Comparison of ENCODE assay signal across 10 cellular contexts in the genomic region with DNA sequence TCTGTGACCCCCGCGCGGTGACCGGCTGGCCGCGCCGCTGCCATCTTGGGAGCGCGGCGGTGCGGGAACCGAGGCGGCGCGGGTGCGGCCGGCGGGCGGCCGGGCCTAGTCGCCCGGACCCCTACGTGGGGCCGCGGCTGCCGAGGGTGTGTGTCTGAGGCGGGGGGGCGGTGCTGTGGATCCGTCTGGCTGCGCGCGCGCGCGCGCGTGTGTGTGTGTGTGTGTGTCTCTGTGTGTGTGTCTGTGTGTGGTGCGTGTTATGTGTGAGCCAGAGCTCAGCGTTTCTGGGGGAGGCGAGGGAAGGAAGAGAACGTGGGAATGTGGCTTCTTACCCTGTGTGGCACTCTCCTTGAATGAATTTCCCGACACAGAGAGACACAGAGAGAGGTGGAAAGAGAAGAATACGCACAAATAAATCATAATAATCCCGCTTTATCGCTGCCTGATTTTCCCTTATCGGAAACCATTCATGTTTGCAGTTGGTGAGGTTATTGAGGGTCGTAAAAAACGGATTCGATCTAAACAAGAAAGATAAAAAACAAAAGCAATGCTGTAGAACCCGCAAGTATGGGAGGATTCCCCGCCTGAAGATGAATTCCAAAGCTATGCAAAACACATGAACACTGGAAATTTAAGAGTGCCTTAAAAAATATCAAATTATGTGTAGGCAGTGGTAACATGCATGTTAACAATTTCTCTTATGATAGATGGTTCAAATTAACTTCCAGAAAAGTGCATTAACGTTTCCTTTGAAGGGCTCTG. TPM values are rescaled to one million over a fixed set of nuclear protein-coding genes. Genes with fewer than 3 reads are reported as not detected.
DNase-seq lines count a peak whose midpoint lies in the region; ATAC-seq and TF ChIP-seq lines count a peak whose summit lies in the region.
"Had no signal": no experiment of that assay in that cellular context is flagged by ENCODE, and none has a peak within 500 bp of the region (broad histone marks: within the 10 kb centered on the region; RNA-seq: fewer than 3 reads in every experiment).

No MANE protein-coding gene starts in this region.

- TF ChIP-seq EP300 in gastroesophageal sphincter (IDR thresholded peaks at IDR 0.05), result no peak

- peaks cover 75% of the 10 kb centered on the region for H3K27me3 Mint-ChIP-seq in activated CD8-positive, alpha-beta T cell treated with anti-CD3 and anti-CD28 coated beads, Interleukin-2, amount 10 ng/mL, durations not matched to agents 7 days and 5 days (ENCODE audit: low read depth)
- peaks cover 73% of the 10 kb centered on the region for H3K27me3 Mint-ChIP-seq in progenitor cell of endocrine pancreas

- H3K27ac ChIP-seq in gastroesophageal sphincter, result peak overlapping the region in 3 of 4 donors; percentile 73 to 91 (median 86)

- peak; percentile 29 for DNase-seq in HCEC 1CT
- no peak for DNase-seq in activated CD8-positive, alpha-beta T cell treated with anti-CD3 and anti-CD28 coated beads, Interleukin-2, amount 10 ng/mL, durations not matched to agents 7 days and 5 days
- DNase-seq in progenitor cell of endocrine pancreas (ENCODE audit: low spot score, unreplicated experiment), result no peak
- no peak for DNase-seq in glomerular visceral epithelial cell (ENCODE audit: extremely low spot score)
- no peak for DNase-seq in DMS 273 (lab: John Stamatoyannopoulos, UW; ENCODE audit: unreplicated experiment)
- no peak for DNase-seq in activated CD8-positive, alpha-beta memory T cell treated with anti-CD3 and anti-CD28 coated beads, Interleukin-2, amount 50 U/mL, for 4 hours
- DNase-seq: GF-D8, NCI-H510A had no signal

- 51 to 55% methylated on average over 9 to 17 of the region's 52 CpGs for WGBS in gastroesophageal sphincter (ENCODE audit: low coverage in 1 of 2), 2 donors

- H3K9me3 Mint-ChIP-seq in activated CD8-positive, alpha-beta T cell treated with anti-CD3 and anti-CD28 coated beads, Interleukin-2, amount 10 ng/mL, durations not matched to agents 7 days and 5 days (ENCODE audit: insufficient read depth), result peaks cover 6% of the 10 kb centered on the region
- H3K9me3 Mint-ChIP-seq in progenitor cell of endocrine pancreas (ENCODE audit: low read depth), result no peaks in the 10 kb centered on the region

- no peak for ATAC-seq in activated CD8-positive, alpha-beta T cell treated with anti-CD3 and anti-CD28 coated beads, Interleukin-2, amount 10 ng/mL, durations not matched to agents 7 days and 5 days
- ATAC-seq in gastroesophageal sphincter, result no peak
- no peak for ATAC-seq in HG03175 (IDR thresholded peaks at IDR 0.05; ENCODE audit: unreplicated experiment)

- TF ChIP-seq POLR2A in gastroesophageal sphincter (IDR thresholded peaks at IDR 0.05), result no peak

- no peaks in the 10 kb centered on the region for H3K9me3 ChIP-seq in gastroesophageal sphincter

- peaks cover 15% of the 10 kb centered on the region for H3K36me3 Mint-ChIP-seq in activated CD8-positive, alpha-beta T cell treated with anti-CD3 and anti-CD28 coated beads, Interleukin-2, amount 10 ng/mL, durations not matched to agents 7 days and 5 days (ENCODE audit: low read depth)
- peaks cover 33% of the 10 kb centered on the region for H3K36me3 Mint-ChIP-seq in progenitor cell of endocrine pancreas (ENCODE audit: insufficient read depth)

- H3K4me3 ChIP-seq in gastroesophageal sphincter, result peak overlapping the region in 1 of 2 donors; percentile 74

- CTCF ChIA-PET in activated CD8-positive, alpha-beta T cell treated with anti-CD3 and anti-CD28 coated beads, Interleukin-2, amount 10 ng/mL, durations not matched to agents 7 days and 5 days (lab: Charles Lee), result no interaction called here

- POLR2A ChIA-PET in activated CD8-positive, alpha-beta T cell treated with anti-CD3 and anti-CD28 coated beads, Interleukin-2, amount 10 ng/mL, durations not matched to agents 7 days and 5 days (lab: Charles Lee), result no interaction called here

- TF ChIP-seq CTCF in gastroesophageal sphincter (IDR thresholded peaks at IDR 0.05), result no peak
- no peak for TF ChIP-seq CTCF in progenitor cell of endocrine pancreas (IDR thresholded peaks at IDR 0.05; ENCODE audit: unreplicated experiment)

- H3K4me3 Mint-ChIP-seq in activated CD8-positive, alpha-beta T cell treated with anti-CD3 and anti-CD28 coated beads, Interleukin-2, amount 10 ng/mL, durations not matched to agents 7 days and 5 days, result peak overlapping the region; percentile 20
- peak overlapping the region; percentile 74 for H3K4me3 Mint-ChIP-seq in progenitor cell of endocrine pancreas (ENCODE audit: low read depth)

- H3K4me1 ChIP-seq in gastroesophageal sphincter, result peaks cover 0 to 65% (median 0%) of the 10 kb centered on the region in 3 donors

- H3K27ac Mint-ChIP-seq in activated CD8-positive, alpha-beta T cell treated with anti-CD3 and anti-CD28 coated beads, Interleukin-2, amount 10 ng/mL, durations not matched to agents 7 days and 5 days, result peak overlapping the region; percentile 35
- H3K27ac Mint-ChIP-seq in progenitor cell of endocrine pancreas, result peak overlapping the region; percentile 77

- H3K4me1 Mint-ChIP-seq in activated CD8-positive, alpha-beta T cell treated with anti-CD3 and anti-CD28 coated beads, Interleukin-2, amount 10 ng/mL, durations not matched to agents 7 days and 5 days (ENCODE audit: low read depth), result peaks cover 18% of the 10 kb centered on the region
- peaks cover 20% of the 10 kb centered on the region for H3K4me1 Mint-ChIP-seq in progenitor cell of endocrine pancreas (ENCODE audit: low read depth)

- H3K36me3 ChIP-seq in gastroesophageal sphincter, result peaks cover 0 to 16% of the 10 kb centered on the region in 2 donors

- H3K27me3 ChIP-seq in gastroesophageal sphincter, result peaks cover 10% of the 10 kb centered on the region

RNA-seq across cellular contexts. Expression of a gene that starts 5.7 kb away (rescaled TPM):
- not detected for total RNA-seq in activated CD8-positive, alpha-beta T cell treated with anti-CD3 and anti-CD28 coated beads, Interleukin-2, amount 10 ng/mL, durations not matched to agents 7 days and 5 days
- total RNA-seq in gastroesophageal sphincter (100 to 1,000 TPM in 1 of 4 donors, 10 to 100 TPM in 3; 29.4 to 111 (median 37.8) TPM), progenitor cell of endocrine pancreas (34.8 and 35.4 TPM in 2 replicates)

RNA-seq across cellular contexts. Expression of a gene that starts 7.7 kb away (rescaled TPM):
- not detected for total RNA-seq in activated CD8-positive, alpha-beta T cell treated with anti-CD3 and anti-CD28 coated beads, Interleukin-2, amount 10 ng/mL, durations not matched to agents 7 days and 5 days
- total RNA-seq in gastroesophageal sphincter (10 to 100 TPM in 2 of 4 donors, 1 to 10 TPM in 2; 6.0 to 48.1 (median 14.4) TPM), progenitor cell of endocrine pancreas (6.3 and 10.6 TPM in 2 replicates)

Comparison
In these comparisons a context has a peak if more than half of its experiments do, and no peak if none do; other contexts are left out.
1. RNA of a gene that starts 5.7 kb away (total RNA-seq): 29.4 to 111 TPM in gastroesophageal sphincter and 34.8 to 35.4 TPM in progenitor cell of endocrine pancreas; not detected in activated CD8-positive, alpha-beta T cell treated with anti-CD3 and anti-CD28 coated beads, Interleukin-2, amount 10 ng/mL, durations not matched to agents 7 days and 5 days; every median in the first group is over 10 times any median in the second.